In the genomic region with DNA sequence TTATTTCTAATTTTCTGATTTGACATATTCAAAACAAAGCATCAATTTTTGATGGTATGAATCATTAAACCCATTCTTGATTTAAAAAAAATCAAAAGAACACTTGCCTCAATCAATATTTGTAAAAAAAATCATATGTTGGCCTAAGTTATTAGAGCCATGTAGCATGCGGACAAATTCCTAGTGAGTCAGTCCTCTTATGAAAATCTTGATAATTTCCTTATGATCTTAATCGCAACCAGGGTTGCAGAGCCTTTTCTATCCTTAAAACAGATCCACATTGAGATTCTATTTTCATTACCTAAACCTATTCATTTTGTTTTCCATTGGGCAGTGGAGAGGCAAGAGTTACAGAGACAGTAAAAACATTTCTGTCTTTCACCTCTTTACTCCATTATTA, we compare ENCODE assay signal across 1 cellular context.
TF ChIP-seq lines count a peak whose summit lies in the region.

No MANE protein-coding gene starts in this region.

TF ChIP-seq in SK-N-SH, 30 proteins besides CTCF, POLR2A, EP300 and RAD21 (continued from another document):
- TF ChIP-seq RFX5 (IDR thresholded peaks at IDR 0.05; ENCODE audit: low read length) (no peak), MXI1 (IDR thresholded peaks at IDR 0.05; ENCODE audit: low read depth, low read length) (no peak), ELF1 (IDR thresholded peaks at IDR 0.05) (no peak), JUND (IDR thresholded peaks at IDR 0.05) (no peak), GATA2 (CRISPR knock-in tag; IDR thresholded peaks at IDR 0.05) (no peak), POLR2AphosphoS5 (IDR thresholded peaks at IDR 0.05; ENCODE audit: low read depth, low read length) (no peak), FOXM1 (IDR thresholded peaks at IDR 0.05; ENCODE audit: low read depth) (no peak), RXRA (IDR thresholded peaks at IDR 0.05; ENCODE audit: borderline replicate concordance, low read depth) (no peak), MEF2A (IDR thresholded peaks at IDR 0.05; ENCODE audit: borderline replicate concordance, low read depth) (no peak), YY1 (IDR thresholded peaks at IDR 0.05; ENCODE audit: low read depth) (no peak)
